ENCODE assay signal across 25 cellular contexts in genomic region chr3:115673860-115674259, GRCh38. TPM values are rescaled to one million over a fixed set of nuclear protein-coding genes. Genes with fewer than 3 reads are reported as not detected.
"Had no signal": no experiment of that assay in that cellular context is flagged by ENCODE, and none has a peak within 500 bp of the region (broad histone marks: within the 10 kb centered on the region; RNA-seq: fewer than 3 reads in every experiment).

No MANE protein-coding gene starts in this region.

- DNase-seq: naive B cell; naive thymus-derived CD8-positive, alpha-beta T cell; nephron progenitor cell; occipital lobe; ovary; posterior cingulate gyrus; right cardiac atrium; stimulated activated CD4-positive, alpha-beta T cell treated with anti-CD3 and anti-CD28 coated beads, Interleukin-15, amount 100 ng/mL, for 24 hours; stimulated activated CD4-positive, alpha-beta T cell treated with anti-CD3 and anti-CD28 coated beads, Interleukin-2, amount 100 ng/mL, for 24 hours; stimulated activated CD4-positive, alpha-beta T cell treated with anti-CD3 and anti-CD28 coated beads, Interleukin-2, amount 100 ng/mL, for 48 hours; stimulated activated CD4-positive, alpha-beta T cell treated with anti-CD3 and anti-CD28 coated beads, Interleukin-4, amount 100 ng/mL, for 24 hours; stimulated activated naive B cell treated with anti-CD40 and anti-IgM and Interleukin-4, amounts not matched to agents 10 μg/mL and 1 μg/mL and 100 μg/mL, for 72 hours; stimulated activated naive CD4-positive, alpha-beta T cell treated with Interleukin-2 at 50 U/mL for 16 hours; stomach; thyroid gland; upper lobe of right lung; uterus had no signal

- H3K4me3 Mint-ChIP-seq: naive B cell; naive thymus-derived CD8-positive, alpha-beta T cell; natural killer cell treated with Interleukin-12 subunit alpha and Interleukin-12 subunit beta and Interleukin-15 and Interleukin-18, amount 100 ng/mL, for 72 hours; nephron progenitor cell; neural progenitor cell; stimulated activated effector memory CD8-positive, alpha-beta T cell treated with anti-CD3 and anti-CD28 coated beads, Interleukin-12 subunit alpha, Interleukin-12 subunit beta, amount 100 ng/mL, for 72 hours; stimulated activated naive B cell treated with anti-CD40 and anti-IgM and Interleukin-4, amounts not matched to agents 10 μg/mL and 1 μg/mL and 100 μg/mL, for 72 hours; stimulated activated naive CD8-positive, alpha-beta T cell treated with anti-CD3 and anti-CD28 coated beads, Interleukin-15, Interleukin-2, amounts not matched to agents 100 ng/mL and 50 ng/mL, for 24 hours; type B pancreatic cell had no signal

- H3K27me3 Mint-ChIP-seq: type B pancreatic cell had no signal

- H3K27ac Mint-ChIP-seq: naive B cell; natural killer cell treated with Interleukin-12 subunit alpha and Interleukin-12 subunit beta and Interleukin-15 and Interleukin-18, amount 100 ng/mL, for 72 hours; nephron progenitor cell; neural progenitor cell; stimulated activated effector memory CD8-positive, alpha-beta T cell treated with anti-CD3 and anti-CD28 coated beads, Interleukin-12 subunit alpha, Interleukin-12 subunit beta, amount 100 ng/mL, for 72 hours; stimulated activated naive B cell treated with anti-CD40 and anti-IgM and Interleukin-4, amounts not matched to agents 10 μg/mL and 1 μg/mL and 100 μg/mL, for 72 hours; stimulated activated naive CD8-positive, alpha-beta T cell treated with anti-CD3 and anti-CD28 coated beads, Interleukin-15, Interleukin-2, amounts not matched to agents 100 ng/mL and 50 ng/mL, for 24 hours; type B pancreatic cell had no signal

- ATAC-seq: naive thymus-derived CD8-positive, alpha-beta T cell; natural killer cell treated with Interleukin-12 subunit alpha and Interleukin-12 subunit beta and Interleukin-15 and Interleukin-18, amount 100 ng/mL, for 72 hours; right cardiac atrium; sciatic nerve; stimulated activated effector memory CD8-positive, alpha-beta T cell treated with anti-CD3 and anti-CD28 coated beads, Interleukin-12 subunit alpha, Interleukin-12 subunit beta, amount 100 ng/mL, for 72 hours; stimulated activated naive B cell treated with anti-CD40 and anti-IgM and Interleukin-4, amounts not matched to agents 10 μg/mL and 1 μg/mL and 100 μg/mL, for 72 hours; upper lobe of right lung had no signal

- H3K4me1 Mint-ChIP-seq: naive B cell; nephron progenitor cell; stimulated activated effector memory CD8-positive, alpha-beta T cell treated with anti-CD3 and anti-CD28 coated beads, Interleukin-12 subunit alpha, Interleukin-12 subunit beta, amount 100 ng/mL, for 72 hours had no signal

- H3K9me3 Mint-ChIP-seq: naive B cell; naive thymus-derived CD8-positive, alpha-beta T cell; natural killer cell treated with Interleukin-12 subunit alpha and Interleukin-12 subunit beta and Interleukin-15 and Interleukin-18, amount 100 ng/mL, for 72 hours; nephron progenitor cell; stimulated activated effector memory CD8-positive, alpha-beta T cell treated with anti-CD3 and anti-CD28 coated beads, Interleukin-12 subunit alpha, Interleukin-12 subunit beta, amount 100 ng/mL, for 72 hours; stimulated activated naive B cell treated with anti-CD40 and anti-IgM and Interleukin-4, amounts not matched to agents 10 μg/mL and 1 μg/mL and 100 μg/mL, for 72 hours; stimulated activated naive CD8-positive, alpha-beta T cell treated with anti-CD3 and anti-CD28 coated beads, Interleukin-15, Interleukin-2, amounts not matched to agents 100 ng/mL and 50 ng/mL, for 24 hours; type B pancreatic cell had no signal

- H3K36me3 Mint-ChIP-seq: naive B cell; naive thymus-derived CD8-positive, alpha-beta T cell; natural killer cell treated with Interleukin-12 subunit alpha and Interleukin-12 subunit beta and Interleukin-15 and Interleukin-18, amount 100 ng/mL, for 72 hours; stimulated activated effector memory CD8-positive, alpha-beta T cell treated with anti-CD3 and anti-CD28 coated beads, Interleukin-12 subunit alpha, Interleukin-12 subunit beta, amount 100 ng/mL, for 72 hours; stimulated activated naive B cell treated with anti-CD40 and anti-IgM and Interleukin-4, amounts not matched to agents 10 μg/mL and 1 μg/mL and 100 μg/mL, for 72 hours; type B pancreatic cell had no signal

RNA-seq across cellular contexts. Expression of gene GAP43, which starts 50.5 kb away (rescaled TPM):
- total RNA-seq: naive thymus-derived CD8-positive, alpha-beta T cell; pulmonary artery endothelial cell; renal cortical epithelial cell; thyroid gland; upper lobe of right lung had no signal
- polyA plus RNA-seq: naive thymus-derived CD8-positive, alpha-beta T cell had no signal
